ENCODE assay signal across 10 cellular contexts in genomic region chr5:50711280-50711679, GRCh38. TPM values are rescaled to one million over a fixed set of nuclear protein-coding genes. Genes with fewer than 3 reads are reported as not detected.
DNase-seq lines count a peak whose midpoint lies in the region; ATAC-seq, FAIRE-seq and TF ChIP-seq lines count a peak whose summit lies in the region.
"Had no signal": no experiment of that assay in that cellular context is flagged by ENCODE, and none has a peak within 500 bp of the region (broad histone marks: within the 10 kb centered on the region; RNA-seq: fewer than 3 reads in every experiment).

No MANE protein-coding gene starts in this region.

- TF ChIP-seq RAD21 in liver (IDR thresholded peaks at IDR 0.05): peak; percentile 36 to 44
- TF ChIP-seq RAD21 in HepG2 (CRISPR knock-in tag; IDR thresholded peaks at IDR 0.05): no peak

- no peak for TF ChIP-seq CTCF in liver (IDR thresholded peaks at IDR 0.05; ENCODE audit: low read depth, low read length, missing input control)
- TF ChIP-seq CTCF in HepG2 (CRISPR knock-in tag; IDR thresholded peaks at IDR 0.05): no peak
- TF ChIP-seq CTCF in left lung (IDR thresholded peaks at IDR 0.05): no peak
- no peak for TF ChIP-seq CTCF in stomach (IDR thresholded peaks at IDR 0.05)

- no peak for FAIRE-seq in HepG2 (lab: Jason Lieb, UNC)
- FAIRE-seq: endothelial cell of umbilical vein, G401.6 had no signal

- H3K79me2 ChIP-seq in HepG2 (ENCODE audit: insufficient read depth, low read length): no peaks in the 10 kb centered on the region

- no TSS peak for BruUV-seq in HepG2 (replicated peaks; lab: Mats Ljungman, UMichigan)

- CTCF ChIA-PET in HepG2 (lab: Yijun Ruan, JAX; ENCODE audit: low intra/inter-chr PET ratio, low total read pairs): no interaction called here

- H3K4me3 ChIP-seq in liver (ENCODE audit: low read depth in 1 of 3, low read length in 3 of 3): peak overlapping the region in 2 of 3 donors; percentile 7 to 19
- no peak overlapping the region for H3K4me3 ChIP-seq in HepG2 (replicated peaks in 1 of 3; ENCODE audit: insufficient read depth in 1 of 3, low read depth in 2 of 3, low read length in 3 of 3)
- peak overlapping the region in 1 of 2 donors; percentile 6 for H3K4me3 ChIP-seq in left lung
- peak overlapping the region in 3 of 4 donors; percentile 1 to 23 (median 1) for H3K4me3 ChIP-seq in stomach

- ATAC-seq in HepG2: no peak
- ATAC-seq in HG02973 (IDR thresholded peaks at IDR 0.05; ENCODE audit: unreplicated experiment): peak; percentile 96
- ATAC-seq in left lung: peak; percentile 89

- no peak for DNase-seq in HepG2 (ENCODE audit: low spot score)
- DNase-seq in NOMO-1 treated with DMSO at 0.1 percent for 48 hours (lab: John Stamatoyannopoulos, UW; ENCODE audit: unreplicated experiment): peak; percentile 73
- peak; percentile 29 for DNase-seq in activated T-helper 9 cell treated with anti-CD3 and anti-CD28 coated beads, Interleukin-2, amount 50 U/mL, for 16 hours (ENCODE audit: low read depth)
- no peak for DNase-seq in left lung
- DNase-seq in stomach: peak; percentile 38
- DNase-seq in DMS 273 treated with DMSO at 0.1 percent for 48 hours (lab: John Stamatoyannopoulos, UW): no peak

- in situ Hi-C loops in HepG2 (cut with HindIII; ENCODE audit: extremely low pct_ligation_motif_present, low pct_unique_long_range_greater_than_20kb): no loop called here

- H3K36me3 ChIP-seq in liver (ENCODE audit: control insufficient read depth in 4 of 4, insufficient read depth in 3 of 4, low read depth in 1 of 4, low read length in 3 of 4) (no peaks in the 10 kb centered on the region), HepG2 (replicated peaks in 1 of 2; ENCODE audit: control insufficient read depth in 1 of 2, insufficient read depth in 2 of 2, low read length in 2 of 2) (no peaks in the 10 kb centered on the region), left lung (no peaks in the 10 kb centered on the region), stomach (no peaks in the 10 kb centered on the region)

- no peak overlapping the region for H3K4me2 ChIP-seq in HepG2 (ENCODE audit: low read depth, low read length)

- H3K9ac ChIP-seq in liver (ENCODE audit: low read depth in 1 of 2, low read length in 2 of 2) (peak overlapping the region; percentile 42 to 62), HepG2 (ENCODE audit: insufficient read depth, low read depth, low read length) (no peak overlapping the region)

- H3K4me1 ChIP-seq in liver (ENCODE audit: control insufficient read depth in 4 of 4, insufficient read depth in 4 of 4, low read length in 3 of 4): peaks cover 1 to 14% (median 10%) of the 10 kb centered on the region in 4 donors
- no peaks in the 10 kb centered on the region for H3K4me1 ChIP-seq in HepG2 (ENCODE audit: insufficient read depth, low read length)
- H3K4me1 ChIP-seq in left lung: peaks cover 0 to 43% of the 10 kb centered on the region in 2 donors
- H3K4me1 ChIP-seq in stomach: peaks cover 9 to 46% (median 25%) of the 10 kb centered on the region in 4 donors

- no peak for TF ChIP-seq POLR2A in HepG2 (IDR thresholded peaks at IDR 0.05; ENCODE audit: insufficient read depth in 1 of 2, low read depth in 2 of 2, low read length in 2 of 2)
- TF ChIP-seq POLR2A in stomach (IDR thresholded peaks at IDR 0.05): no peak

- H3K27me3 ChIP-seq in liver (ENCODE audit: control insufficient read depth in 4 of 4, insufficient read depth in 4 of 4, low read length in 3 of 4): no peaks in the 10 kb centered on the region
- H3K27me3 ChIP-seq in HepG2 (ENCODE audit: control insufficient read depth in 1 of 2, insufficient read depth in 2 of 2, low read length in 2 of 2): no peaks in the 10 kb centered on the region
- no peaks in the 10 kb centered on the region for H3K27me3 ChIP-seq in left lung
- H3K27me3 ChIP-seq in stomach: no peaks in the 10 kb centered on the region

- POLR2A ChIA-PET in HepG2 (lab: Yijun Ruan, JAX): no interaction called here

- whole genome bisulfite sequencing in liver: 41% methylated on average over 2 of the region's 2 CpGs
- WGBS in HepG2 (ENCODE audit: low lambda C conversion rate): 0% methylated on average over 2 of the region's 2 CpGs
- 32 to 48% (median 42%) methylated on average over 2 of the region's 2 CpGs for WGBS in stomach, 5 donors

- H3K27ac ChIP-seq in liver (ENCODE audit: low read depth in 1 of 2, low read length in 2 of 2) (peak overlapping the region; percentile 17 to 22), HepG2 (ENCODE audit: extremely low read length, insufficient read depth, low read length) (no peak overlapping the region), left lung (peak overlapping the region; percentile 29 to 31), stomach (peak overlapping the region in 3 of 5 donors; percentile 16 to 53 (median 43))

- no peak for TF ChIP-seq EP300 in HepG2 (IDR thresholded peaks at IDR 0.05; ENCODE audit: low read depth in 2 of 2, low read length in 2 of 2)
- no peak for TF ChIP-seq EP300 in HepG2 (CRISPR knock-in tag; IDR thresholded peaks at IDR 0.05; ENCODE audit: borderline replicate concordance)
- TF ChIP-seq EP300 in stomach (IDR thresholded peaks at IDR 0.05): no peak

- intact Hi-C loops in HepG2 (cut with micrococcal nuclease; ENCODE audit: unreplicated experiment) (no loop called here), left lung (cut with DNase I) (no loop called here), stomach (cut with DNase I; ENCODE audit: low total_unique reads) (no loop called here)

- H4K20me1 ChIP-seq in HepG2 (ENCODE audit: insufficient read depth, low read length): no peaks in the 10 kb centered on the region

- H3K9me3 ChIP-seq in liver (ENCODE audit: control insufficient read depth in 4 of 4, low read length in 3 of 4): no peaks in the 10 kb centered on the region
- no peaks in the 10 kb centered on the region for H3K9me3 ChIP-seq in HepG2 (ENCODE audit: low read length)
- no peaks in the 10 kb centered on the region for H3K9me3 ChIP-seq in left lung
- H3K9me3 ChIP-seq in stomach: no peaks in the 10 kb centered on the region

- no peak overlapping the region for H2AFZ ChIP-seq in HepG2 (ENCODE audit: low read length)

TF ChIP-seq in liver, 16 proteins besides CTCF, POLR2A, EP300 and RAD21 (continues in another document):
- peak in 1 of 2 donors; percentile 40 for TF ChIP-seq GABPA (IDR thresholded peaks at IDR 0.05 in 1 of 2, conservative IDR thresholded peaks at IDR 0.05 in 1 of 2)

TF ChIP-seq in HepG2, 621 proteins besides CTCF, POLR2A, EP300 and RAD21 (continues in another document):
- TF ChIP-seq MAFG (CRISPR knock-in tag; IDR thresholded peaks at IDR 0.05) (no peak), ZNF510 (CRISPR knock-in tag; IDR thresholded peaks at IDR 0.05; ENCODE audit: low read depth) (no peak)

RNA-seq across cellular contexts. Expression of gene PARP8, which starts 44.8 kb away (rescaled TPM):
- total RNA-seq in liver (10 to 100 TPM in 1 of 2 donors, 1 to 10 TPM in 1; 8.1 to 16.0 TPM), HepG2 (2016; rRNA removed; fragmentation: Illumina TruSeq; extraction: Trizol) (0.08 and 0.29 TPM in 2 replicates), left lung (10 to 100 TPM; 33.6 to 41.3 TPM), stomach (10 to 100 TPM in 4 of 5 donors, 1 to 10 TPM in 1; 6.7 to 54.2 (median 31.7) TPM)
- polyA plus RNA-seq in liver (1 to 10 TPM; 3.9 to 6.2 TPM), HepG2 (2011; rRNA removed) (0.04 and 0.11 TPM in 2 replicates), stomach (10 to 100 TPM in 2 of 3 donors, 1 to 10 TPM in 1; 8.3 to 15.0 (median 10.1) TPM)
- 0.09 TPM in 1 of 2 replicates, not detected in the other for total RNA-seq in HepG2 (2016; cell fraction: cytosol; rRNA removed; fragmentation: Illumina TruSeq; extraction: Trizol; ENCODE audit: low read depth)
- total RNA-seq in HepG2 (2016; cell fraction: insoluble cytoplasmic fraction; rRNA removed; fragmentation: Illumina TruSeq; extraction: Trizol): not detected in 2 replicates
- total RNA-seq in HepG2 (2016; cell fraction: membrane; rRNA removed; fragmentation: Illumina TruSeq; extraction: Trizol): not detected in 2 replicates
- 0.56 and 1.4 TPM in 2 replicates for total RNA-seq in HepG2 (2016; cell fraction: nucleus; rRNA removed; fragmentation: Illumina TruSeq; extraction: Trizol)
- 0.01 TPM in 1 of 2 replicates, not detected in the other for polyA plus RNA-seq in HepG2 (2011; cell fraction: cytosol; rRNA removed)
- 0.19 and 0.21 TPM in 2 replicates for polyA plus RNA-seq in HepG2 (2011; cell fraction: nucleus; rRNA removed)
- polyA plus RNA-seq in HepG2 (2012): not detected in 2 replicates
- polyA plus RNA-seq in HepG2 (2016; cell fraction: cytosol; fragmentation: Illumina TruSeq; extraction: Trizol; ENCODE audit: low read depth): not detected in 2 replicates
- not detected in 2 replicates for polyA plus RNA-seq in HepG2 (2016; cell fraction: insoluble cytoplasmic fraction; fragmentation: Illumina TruSeq; extraction: Trizol; ENCODE audit: low read depth)
- not detected in 2 replicates for polyA plus RNA-seq in HepG2 (2016; cell fraction: membrane; fragmentation: Illumina TruSeq; extraction: Trizol; ENCODE audit: low read depth)
- not detected in 2 replicates for polyA plus RNA-seq in HepG2 (2016; cell fraction: nucleus; fragmentation: Illumina TruSeq; extraction: Trizol; ENCODE audit: insufficient read depth, low read depth)
- 4.1 TPM in 1 of 2 replicates, not detected in the other for polyA minus RNA-seq in HepG2 (2011; rRNA and poly(A)+ RNA removed; ENCODE audit: low replicate concordance)
- polyA minus RNA-seq in HepG2 (2011; cell fraction: cytosol; rRNA and poly(A)+ RNA removed): not detected in 2 replicates
- 0.52 and 0.62 TPM in 2 replicates for polyA minus RNA-seq in HepG2 (2011; cell fraction: nucleus; rRNA and poly(A)+ RNA removed)

Comparison
In these comparisons a context has a peak if more than half of its experiments do, and no peak if none do; other contexts are left out.
1. H3K4me3 ChIP-seq: peak in liver (2 of 3) and stomach (3 of 4); none in HepG2 (0 of 3).
2. DNase-seq: peak in NOMO-1 treated with DMSO at 0.1 percent for 48 hours (single experiment), activated T-helper 9 cell treated with anti-CD3 and anti-CD28 coated beads, Interleukin-2, amount 50 U/mL, for 16 hours (single experiment) and stomach (single experiment); none in HepG2 (single experiment), left lung (0 of 2) and DMS 273 treated with DMSO at 0.1 percent for 48 hours (single experiment).